ENCODE assay signal across 8 cellular contexts in genomic region chr10:104232613-104233102, GRCh38. TPM values are rescaled to one million over a fixed set of nuclear protein-coding genes. Genes with fewer than 3 reads are reported as not detected.
DNase-seq lines count a peak whose midpoint lies in the region; ATAC-seq and TF ChIP-seq lines count a peak whose summit lies in the region.

No MANE protein-coding gene starts in this region.

- H3K4me1 Mint-ChIP-seq in activated T-cell treated with anti-CD3 and anti-CD28 coated beads, Interleukin-2, amount 50 U/mL, for 72 hours (ENCODE audit: low read depth): peaks cover 18% of the 10 kb centered on the region
- H3K4me1 Mint-ChIP-seq in T-helper 17 cell: peaks cover 14% of the 10 kb centered on the region

- peak overlapping the region; percentile 92 to 97 for H3K4me3 Mint-ChIP-seq in activated T-cell treated with anti-CD3 and anti-CD28 coated beads, Interleukin-2, amount 50 U/mL, for 72 hours
- H3K4me3 Mint-ChIP-seq in T-helper 17 cell: peak overlapping the region; percentile 91

- H3K4me1 ChIP-seq in spleen: peaks cover 4 to 21% (median 13%) of the 10 kb centered on the region in 6 donors

- peaks cover 5 to 7% of the 10 kb centered on the region in 2 donors for H3K36me3 Mint-ChIP-seq in activated T-cell treated with anti-CD3 and anti-CD28 coated beads, Interleukin-2, amount 50 U/mL, for 72 hours (ENCODE audit: insufficient read depth in 2 of 2)
- peaks cover 2% of the 10 kb centered on the region for H3K36me3 Mint-ChIP-seq in T-helper 17 cell (ENCODE audit: low read depth)

- peak overlapping the region; percentile 62 to 93 (median 82) for H3K4me3 ChIP-seq in spleen

- DNase-seq in activated T-cell treated with anti-CD3 and anti-CD28 coated beads, Interleukin-2, amount 50 U/mL, for 72 hours: no peak
- no peak for DNase-seq in activated T-cell treated with anti-CD3 and anti-CD28 coated beads, Interleukin-2, amount 50 U/mL, for 48 hours
- DNase-seq in T-helper 17 cell: no peak
- no peak for DNase-seq in left ventricle myocardium superior
- peak; percentile 78 for DNase-seq in spleen
- no peak for DNase-seq in superior temporal gyrus (ENCODE audit: extremely low spot score)
- DNase-seq in NCI-H1105 treated with DMSO at 0.1 percent for 48 hours (lab: John Stamatoyannopoulos, UW): no peak
- DNase-seq in activated CD8-positive, alpha-beta memory T cell treated with anti-CD3 and anti-CD28 coated beads for 24 hours: no peak

- 14 to 17% (median 15%) methylated on average over 20 of the region's 20 CpGs for WGBS in spleen, 5 donors

- H3K27ac ChIP-seq in spleen: peak overlapping the region in 3 of 8 donors; percentile 16 to 60 (median 51)

- peaks cover 2 to 8% of the 10 kb centered on the region in 2 donors for H3K9me3 Mint-ChIP-seq in activated T-cell treated with anti-CD3 and anti-CD28 coated beads, Interleukin-2, amount 50 U/mL, for 72 hours

- H3K27me3 ChIP-seq in spleen (replicated peaks in 1 of 7): peaks cover 0 to 38% (median 0%) of the 10 kb centered on the region in 7 donors

- peak; percentile 37 to 38 for ATAC-seq in activated T-cell treated with anti-CD3 and anti-CD28 coated beads, Interleukin-2, amount 50 U/mL, for 72 hours (replicated peaks in 1 of 2)
- ATAC-seq in T-helper 17 cell (peak; percentile 16), left ventricle myocardium superior (peak; percentile 34)

- no peaks in the 10 kb centered on the region for H3K36me3 ChIP-seq in spleen

- peaks cover 27% of the 10 kb centered on the region for H3K27me3 Mint-ChIP-seq in activated T-cell treated with anti-CD3 and anti-CD28 coated beads, Interleukin-2, amount 50 U/mL, for 72 hours (ENCODE audit: low read depth)
- H3K27me3 Mint-ChIP-seq in T-helper 17 cell: peaks cover 23% of the 10 kb centered on the region

- no peak overlapping the region for H3K27ac Mint-ChIP-seq in activated T-cell treated with anti-CD3 and anti-CD28 coated beads, Interleukin-2, amount 50 U/mL, for 72 hours
- H3K27ac Mint-ChIP-seq in T-helper 17 cell: peak overlapping the region; percentile 93

- intact Hi-C loops in left ventricle myocardium superior (cut with micrococcal nuclease): loop anchor here (10.0 kb wide), 1 partner anchor 108 kb away; the partner anchor contains the start of gene SFR1
- intact Hi-C loops in spleen (cut with DNase I; ENCODE audit: low total_unique reads): no loop called here

- TF ChIP-seq CTCF in spleen (IDR thresholded peaks at IDR 0.05 in 8 of 11, conservative IDR thresholded peaks at IDR 0.05 in 3 of 11): no peak

- no peak for TF ChIP-seq POLR2A in spleen (IDR thresholded peaks at IDR 0.05)

- H3K9me3 ChIP-seq in T-helper 17 cell (ENCODE audit: control insufficient read depth, low read length, poor library complexity, severe bottlenecking) (no peaks in the 10 kb centered on the region), spleen (peaks cover 0 to 22% (median 14%) of the 10 kb centered on the region in 8 donors)

RNA-seq across cellular contexts. Expression of gene CFAP43, which starts 0.5 kb away (rescaled TPM):
- total RNA-seq in activated T-cell treated with anti-CD3 and anti-CD28 coated beads, Interleukin-2, amount 50 U/mL, for 72 hours: under 1 TPM; 0.21 to 0.31 TPM
- total RNA-seq in T-helper 17 cell (not detected), left ventricle myocardium superior (not detected), spleen (1 to 10 TPM in 1 of 7 donors, under 1 TPM in 5, not detected in 1; 0.13 to 1.1 (median 0.30) TPM)
- under 1 TPM; 0.17 to 0.30 (median 0.22) TPM for polyA plus RNA-seq in spleen

RNA-seq across cellular contexts. Expression of gene GSTO1, which starts 22.0 kb away (rescaled TPM):
- 100 to 1,000 TPM; 113 to 117 TPM for total RNA-seq in activated T-cell treated with anti-CD3 and anti-CD28 coated beads, Interleukin-2, amount 50 U/mL, for 72 hours
- total RNA-seq in T-helper 17 cell (10 to 100 TPM; 37.9 to 52.6 TPM), left ventricle myocardium superior (163 TPM), spleen (100 to 1,000 TPM in 1 of 7 donors, 10 to 100 TPM in 6; 64.4 to 104 (median 81.7) TPM)
- 100 to 1,000 TPM in 2 of 3 donors, 10 to 100 TPM in 1; 88.1 to 157 (median 131) TPM for polyA plus RNA-seq in spleen

RNA-seq across cellular contexts. Expression of gene GSTO2, which starts 36.3 kb away (rescaled TPM):
- 1 to 10 TPM; 6.8 to 9.5 TPM for total RNA-seq in activated T-cell treated with anti-CD3 and anti-CD28 coated beads, Interleukin-2, amount 50 U/mL, for 72 hours
- total RNA-seq in T-helper 17 cell: 1 to 10 TPM in 1 of 2 donors, under 1 TPM in 1; 0.70 to 1.1 TPM
- 1.1 TPM for total RNA-seq in left ventricle myocardium superior
- 1 to 10 TPM in 1 of 7 donors, under 1 TPM in 6; 0.32 to 1.4 (median 0.77) TPM for total RNA-seq in spleen
- under 1 TPM; 0.91 to 0.99 (median 0.91) TPM for polyA plus RNA-seq in spleen
